22 cellular contexts compared by ENCODE assay signal in the genomic region with DNA sequence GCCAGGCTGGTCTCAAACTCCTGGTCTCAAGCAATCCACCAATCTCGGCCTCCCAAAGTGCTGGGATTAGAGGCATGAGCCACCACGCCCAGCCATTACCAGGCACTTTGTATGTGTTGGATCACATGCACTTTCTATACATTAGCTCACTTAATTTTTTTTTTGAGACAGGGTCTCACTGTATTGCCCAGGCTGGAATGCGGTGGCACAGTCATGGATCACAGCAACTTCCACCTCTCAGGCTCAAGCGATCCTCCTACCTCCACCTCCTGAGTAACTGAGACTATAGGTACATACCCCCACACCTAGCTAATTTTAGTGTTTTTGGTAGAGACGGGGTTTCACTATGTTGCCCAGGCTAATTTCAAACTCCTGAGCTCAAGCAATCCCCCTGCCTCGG.
"Had no signal": no experiment of that assay in that cellular context is flagged by ENCODE, and none has a peak within 500 bp of the region (broad histone marks: within the 10 kb centered on the region; RNA-seq: fewer than 3 reads in every experiment).

No MANE protein-coding gene starts in this region.

- H3K4me1 Mint-ChIP-seq: immature natural killer cell; naive B cell; natural killer cell; stimulated activated memory B cell treated with anti-CD40 and anti-IgM and Interleukin-4, amounts not matched to agents 10 μg/mL and 1 μg/mL and 100 μg/mL, for 72 hours; stimulated activated naive CD8-positive, alpha-beta T cell treated with anti-CD3 and anti-CD28 coated beads, Interleukin-15, amount 100 ng/mL, for 72 hours had no signal

- H3K27ac Mint-ChIP-seq: immature natural killer cell; natural killer cell; stimulated activated memory B cell treated with anti-CD40 and anti-IgM and Interleukin-4, amounts not matched to agents 10 μg/mL and 1 μg/mL and 100 μg/mL, for 72 hours; type B pancreatic cell had no signal

- H3K4me3 Mint-ChIP-seq: immature natural killer cell; mesothelial cell of epicardium; natural killer cell; stimulated activated memory B cell treated with anti-CD40 and anti-IgM and Interleukin-4, amounts not matched to agents 10 μg/mL and 1 μg/mL and 100 μg/mL, for 72 hours; stimulated activated naive CD8-positive, alpha-beta T cell treated with anti-CD3 and anti-CD28 coated beads, Interleukin-15, amount 100 ng/mL, for 72 hours had no signal

- H3K27ac ChIP-seq: left ventricle myocardium inferior, ovary, psoas muscle, tibial nerve, uterus had no signal

- H3K27me3 ChIP-seq: ovary, tibial nerve, uterus had no signal

- DNase-seq: hypothalamus; immature natural killer cell; left ventricle myocardium inferior; mesendoderm; naive B cell; natural killer cell; ovary; psoas muscle; stimulated activated CD4-positive, alpha-beta T cell treated with anti-CD3 and anti-CD28 coated beads, Interleukin-1b, Interleukin-23, amount 100 ng/mL, for 48 hours; stimulated activated CD4-positive, alpha-beta T cell treated with anti-CD3 and anti-CD28 coated beads, Interleukin-2, amount 100 ng/mL, for 48 hours; stimulated activated CD4-positive, alpha-beta T cell treated with anti-CD3 and anti-CD28 coated beads, Interleukin-4, amount 100 ng/mL, for 4 hours; stimulated activated CD8-positive, alpha-beta memory T cell treated with anti-CD3 and anti-CD28 coated beads, Interleukin-4, amount 100 ng/mL, for 48 hours; stimulated activated naive CD4-positive, alpha-beta T cell treated with Interleukin-2 at 50 U/mL for 16 hours; stimulated activated naive CD8-positive, alpha-beta T cell treated with anti-CD3 and anti-CD28 coated beads, Interleukin-15, amount 100 ng/mL, for 72 hours; substantia nigra; uterus had no signal

- H3K9me3 Mint-ChIP-seq: immature natural killer cell; natural killer cell; stimulated activated naive CD8-positive, alpha-beta T cell treated with anti-CD3 and anti-CD28 coated beads, Interleukin-15, amount 100 ng/mL, for 72 hours; type B pancreatic cell had no signal

- H3K9me3 ChIP-seq: left ventricle myocardium inferior, ovary, psoas muscle, tibial nerve, uterus had no signal

- H3K4me3 ChIP-seq: left ventricle myocardium inferior, lung, ovary, psoas muscle, smooth muscle cell, tibial nerve, uterus had no signal

- ATAC-seq: natural killer cell; stimulated activated memory B cell treated with anti-CD40 and anti-IgM and Interleukin-4, amounts not matched to agents 10 μg/mL and 1 μg/mL and 100 μg/mL, for 72 hours; stimulated activated naive CD8-positive, alpha-beta T cell treated with anti-CD3 and anti-CD28 coated beads, Interleukin-15, amount 100 ng/mL, for 72 hours had no signal

- H3K27me3 Mint-ChIP-seq: stimulated activated naive CD8-positive, alpha-beta T cell treated with anti-CD3 and anti-CD28 coated beads, Interleukin-15, amount 100 ng/mL, for 72 hours had no signal

- H3K36me3 ChIP-seq: left ventricle myocardium inferior, ovary, tibial nerve, uterus had no signal

- H3K36me3 Mint-ChIP-seq: immature natural killer cell; mesothelial cell of epicardium; natural killer cell; stimulated activated memory B cell treated with anti-CD40 and anti-IgM and Interleukin-4, amounts not matched to agents 10 μg/mL and 1 μg/mL and 100 μg/mL, for 72 hours had no signal

- H3K4me1 ChIP-seq: psoas muscle, uterus had no signal
